In the genomic region with DNA sequence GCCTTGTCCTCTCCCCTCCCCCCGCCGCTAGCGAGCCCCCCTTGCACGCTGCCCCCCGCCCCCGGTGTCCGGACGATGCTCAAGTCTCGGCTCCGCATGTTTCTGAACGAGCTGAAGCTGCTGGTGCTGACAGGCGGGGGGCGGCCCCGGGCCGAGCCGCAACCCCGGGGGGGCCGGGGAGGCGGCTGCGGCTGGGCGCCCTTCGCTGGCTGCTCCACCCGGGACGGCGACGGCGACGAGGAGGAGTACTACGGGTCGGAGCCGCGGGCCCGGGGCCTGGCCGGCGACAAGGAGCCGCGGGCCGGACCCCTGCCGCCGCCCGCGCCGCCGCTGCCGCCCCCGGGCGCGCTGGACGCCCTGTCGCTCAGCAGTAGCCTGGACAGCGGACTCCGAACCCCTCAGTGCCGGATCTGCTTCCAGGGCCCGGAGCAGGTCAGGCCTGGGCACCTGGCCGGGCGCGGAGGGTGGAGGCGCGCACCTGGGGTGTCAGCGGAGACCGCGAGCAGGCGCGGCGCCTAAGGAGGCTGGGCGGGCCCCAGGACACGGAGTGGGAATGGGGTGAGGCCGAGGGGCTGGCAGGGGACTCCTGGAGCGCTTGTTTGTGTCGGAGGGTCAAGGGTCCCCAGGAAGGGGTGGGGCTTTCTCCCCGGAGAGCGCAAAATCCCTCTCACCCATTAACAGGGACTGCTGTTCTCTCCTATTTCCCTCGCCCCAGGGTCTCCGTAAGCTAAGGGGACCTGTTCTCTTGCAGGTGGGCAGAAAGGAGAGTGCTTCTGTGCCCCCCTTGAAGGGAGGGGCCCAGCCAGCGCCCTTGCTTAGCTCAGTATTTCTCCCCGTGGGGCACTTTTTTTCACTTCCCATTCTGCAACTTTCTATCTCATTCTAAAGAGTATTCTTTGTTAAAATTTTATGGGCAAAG, we compare ENCODE assay signal across 1 cellular context.
TF ChIP-seq lines count a peak whose summit lies in the region.

No MANE protein-coding gene starts in this region.

TF ChIP-seq in HepG2, 621 proteins besides CTCF, POLR2A, EP300 and RAD21 (continued from another document and continues in another):
- TF ChIP-seq AKNA (CRISPR knock-in tag; IDR thresholded peaks at IDR 0.05; ENCODE audit: borderline replicate concordance) (no peak), ZNF407 (CRISPR knock-in tag; IDR thresholded peaks at IDR 0.05; ENCODE audit: not compliant biosample characterization) (no peak), HNF4A (CRISPR knock-in tag; IDR thresholded peaks at IDR 0.05) (peak; percentile 62), ZNF550 (CRISPR knock-in tag; IDR thresholded peaks at IDR 0.05; ENCODE audit: borderline replicate concordance) (no peak), REXO4 (CRISPR knock-in tag; IDR thresholded peaks at IDR 0.05; ENCODE audit: borderline replicate concordance) (no peak), ZNF557 (CRISPR knock-in tag; IDR thresholded peaks at IDR 0.05) (no peak), DDIT3 (CRISPR knock-in tag; IDR thresholded peaks at IDR 0.05) (no peak), ZNF275 (CRISPR knock-in tag; IDR thresholded peaks at IDR 0.05; ENCODE audit: borderline replicate concordance) (no peak), ZC3H13 (CRISPR knock-in tag; IDR thresholded peaks at IDR 0.05) (no peak), RBAK (CRISPR knock-in tag; IDR thresholded peaks at IDR 0.05) (no peak), E2F1 (CRISPR knock-in tag; IDR thresholded peaks at IDR 0.05) (no peak), ZMYM3 (CRISPR knock-in tag; IDR thresholded peaks at IDR 0.05) (no peak), ZNF773 (CRISPR knock-in tag; IDR thresholded peaks at IDR 0.05; ENCODE audit: borderline replicate concordance) (peak; percentile 46; the same call in 1 of the 2 replicates), MZF1 (CRISPR knock-in tag; IDR thresholded peaks at IDR 0.05; ENCODE audit: borderline replicate concordance) (no peak), TEAD2 (CRISPR knock-in tag; IDR thresholded peaks at IDR 0.05) (no peak), ZNF780A (CRISPR knock-in tag; IDR thresholded peaks at IDR 0.05) (no peak), KAT7 (CRISPR knock-in tag; IDR thresholded peaks at IDR 0.05; ENCODE audit: borderline replicate concordance) (no peak), FOSL1 (CRISPR knock-in tag; IDR thresholded peaks at IDR 0.05; ENCODE audit: borderline replicate concordance) (no peak), TAF1 (CRISPR knock-in tag; IDR thresholded peaks at IDR 0.05) (peak; percentile 69; the same call in 1 of the 2 replicates), SMARCE1 (IDR thresholded peaks at IDR 0.05; ENCODE audit: borderline replicate concordance) (no peak), ZNF556 (CRISPR knock-in tag; IDR thresholded peaks at IDR 0.05; ENCODE audit: borderline replicate concordance) (peak; percentile 69; the same call in 1 of the 2 replicates), HMGA1 (CRISPR knock-in tag; conservative IDR thresholded peaks at IDR 0.05) (no peak), ZNF543 (CRISPR knock-in tag; IDR thresholded peaks at IDR 0.05) (no peak; the same call in 1 of the 2 replicates), RELA (CRISPR knock-in tag; IDR thresholded peaks at IDR 0.05) (no peak), ZNF160 (CRISPR knock-in tag; IDR thresholded peaks at IDR 0.05) (0 out of 2 replicates have a peak, but pooled peaks have one; percentile 28), MED13 (CRISPR knock-in tag; IDR thresholded peaks at IDR 0.05) (no peak), ZNF276 (CRISPR knock-in tag; IDR thresholded peaks at IDR 0.05; ENCODE audit: low read depth) (no peak), RFX5 (IDR thresholded peaks at IDR 0.05; ENCODE audit: low read depth, low read length) (no peak), YEATS2 (CRISPR knock-in tag; IDR thresholded peaks at IDR 0.05; ENCODE audit: borderline replicate concordance) (no peak)
- TF ChIP-seq, protein P1, sequence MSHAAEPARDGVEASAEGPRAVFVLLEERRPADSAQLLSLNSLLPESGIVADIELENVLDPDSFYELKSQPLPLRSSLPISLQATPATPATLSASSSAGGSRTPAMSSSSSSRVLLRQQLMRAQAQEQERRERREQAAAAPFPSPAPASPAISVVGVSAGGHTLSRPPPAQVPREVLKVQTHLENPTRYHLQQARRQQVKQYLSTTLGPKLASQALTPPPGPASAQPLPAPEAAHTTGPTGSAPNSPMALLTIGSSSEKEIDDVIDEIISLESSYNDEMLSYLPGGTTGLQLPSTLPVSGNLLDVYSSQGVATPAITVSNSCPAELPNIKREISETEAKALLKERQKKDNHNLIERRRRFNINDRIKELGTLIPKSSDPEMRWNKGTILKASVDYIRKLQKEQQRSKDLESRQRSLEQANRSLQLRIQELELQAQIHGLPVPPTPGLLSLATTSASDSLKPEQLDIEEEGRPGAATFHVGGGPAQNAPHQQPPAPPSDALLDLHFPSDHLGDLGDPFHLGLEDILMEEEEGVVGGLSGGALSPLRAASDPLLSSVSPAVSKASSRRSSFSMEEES (CRISPR knock-in tag; IDR thresholded peaks at IDR 0.05) = no peak
- TF ChIP-seq, protein P2, sequence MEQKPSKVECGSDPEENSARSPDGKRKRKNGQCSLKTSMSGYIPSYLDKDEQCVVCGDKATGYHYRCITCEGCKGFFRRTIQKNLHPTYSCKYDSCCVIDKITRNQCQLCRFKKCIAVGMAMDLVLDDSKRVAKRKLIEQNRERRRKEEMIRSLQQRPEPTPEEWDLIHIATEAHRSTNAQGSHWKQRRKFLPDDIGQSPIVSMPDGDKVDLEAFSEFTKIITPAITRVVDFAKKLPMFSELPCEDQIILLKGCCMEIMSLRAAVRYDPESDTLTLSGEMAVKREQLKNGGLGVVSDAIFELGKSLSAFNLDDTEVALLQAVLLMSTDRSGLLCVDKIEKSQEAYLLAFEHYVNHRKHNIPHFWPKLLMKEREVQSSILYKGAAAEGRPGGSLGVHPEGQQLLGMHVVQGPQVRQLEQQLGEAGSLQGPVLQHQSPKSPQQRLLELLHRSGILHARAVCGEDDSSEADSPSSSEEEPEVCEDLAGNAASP (CRISPR knock-in tag; IDR thresholded peaks at IDR 0.05; ENCODE audit: borderline replicate concordance) = no peak
